Comparison of ENCODE assay signal across 25 cellular contexts in genomic region chr18:56433919-56434318, GRCh38.
"Had no signal": no experiment of that assay in that cellular context is flagged by ENCODE, and none has a peak within 500 bp of the region (broad histone marks: within the 10 kb centered on the region; RNA-seq: fewer than 3 reads in every experiment).

No MANE protein-coding gene starts in this region.

- H3K27ac ChIP-seq: esophagus muscularis mucosa, left ventricle myocardium inferior, neural progenitor cell, testis, uterus, VCaP had no signal

- H3K4me2 ChIP-seq: neural progenitor cell had no signal

- ATAC-seq: activated T-helper 17 cell treated with anti-CD3 and anti-CD28 coated beads, Interleukin-2, amount 50 U/mL, for 72 hours; effector memory CD8-positive, alpha-beta T cell; naive thymus-derived CD8-positive, alpha-beta T cell; sciatic nerve had no signal

- DNase-seq: activated CD8-positive, alpha-beta memory T cell treated with anti-CD3 and anti-CD28 coated beads for 24 hours; activated CD8-positive, alpha-beta memory T cell treated with anti-CD3 and anti-CD28 coated beads, Interleukin-2, amount 50 U/mL, for 4 hours; activated naive CD8-positive, alpha-beta T cell treated with anti-CD3 and anti-CD28 coated beads for 36 hours; activated T-cell treated with anti-CD3 and anti-CD28 coated beads, Interleukin-2, amount 50 U/mL, for 24 hours; effector memory CD8-positive, alpha-beta T cell; glutamatergic neuron; hippocampal formation; immature natural killer cell; left ventricle myocardium inferior; naive thymus-derived CD8-positive, alpha-beta T cell; posterior cingulate gyrus; small intestine; stimulated activated CD4-positive, alpha-beta T cell treated with anti-CD3 and anti-CD28 coated beads, Interleukin-15, amount 100 ng/mL, for 24 hours; stimulated activated naive CD4-positive, alpha-beta T cell; testis; trophoblast cell; uterus had no signal

- H3K27me3 ChIP-seq: esophagus muscularis mucosa, neural progenitor cell, testis, uterus had no signal

- H3K9me3 ChIP-seq: esophagus muscularis mucosa, left ventricle myocardium inferior, testis, uterus had no signal

- FAIRE-seq: astrocyte, colon, frontal cortex, small intestine had no signal

- H3K4me3 ChIP-seq: esophagus muscularis mucosa, left ventricle myocardium inferior, neural progenitor cell, testis, uterus had no signal

- H3K4me1 ChIP-seq: esophagus muscularis mucosa, left ventricle myocardium inferior, neural progenitor cell, testis, uterus had no signal

- H3K9ac ChIP-seq: neural progenitor cell had no signal

- H2AFZ ChIP-seq: neural progenitor cell had no signal

- H3K36me3 ChIP-seq: esophagus muscularis mucosa, left ventricle myocardium inferior, neural progenitor cell, uterus had no signal
